ENCODE assay signal across 25 cellular contexts in genomic region chr2:172402184-172402583, GRCh38. TPM values are rescaled to one million over a fixed set of nuclear protein-coding genes. Genes with fewer than 3 reads are reported as not detected.
A peak's percentile ranks its signal among the peaks of the same experiment; 100 is the strongest.
DNase-seq lines count a peak whose midpoint lies in the region; ATAC-seq, FAIRE-seq and TF ChIP-seq lines count a peak whose summit lies in the region.
"Had no signal": no experiment of that assay in that cellular context is flagged by ENCODE, and none has a peak within 500 bp of the region (broad histone marks: within the 10 kb centered on the region; RNA-seq: fewer than 3 reads in every experiment).

No MANE protein-coding gene starts in this region.

- H4K20me1 ChIP-seq in H1 (replicated peaks in 1 of 2; ENCODE audit: control insufficient read depth in 1 of 2, insufficient read depth in 2 of 2, low read length in 2 of 2) (no peaks in the 10 kb centered on the region), hepatocyte (ENCODE audit: insufficient read depth, poor library complexity, severe bottlenecking) (no peaks in the 10 kb centered on the region)

- H3K27me3 Mint-ChIP-seq in T-helper 17 cell, result peaks cover 23% of the 10 kb centered on the region

- CTCF ChIA-PET in H1 (lab: Charles Lee; ENCODE audit: partially characterized antibody), result no interaction called here

- peaks cover 42% of the 10 kb centered on the region for H3K4me1 ChIP-seq in left ventricle myocardium inferior
- H3K4me1 ChIP-seq in H1 (replicated peaks in 1 of 4; ENCODE audit: control insufficient read depth in 3 of 4, insufficient read depth in 4 of 4, low read length in 3 of 4), result no peaks in the 10 kb centered on the region
- peaks cover 0 to 13% of the 10 kb centered on the region in 2 donors for H3K4me1 ChIP-seq in gastrocnemius medialis
- peaks cover 5 to 57% (median 7%) of the 10 kb centered on the region in 3 donors for H3K4me1 ChIP-seq in esophagus squamous epithelium
- no peaks in the 10 kb centered on the region for H3K4me1 ChIP-seq in hepatocyte (ENCODE audit: insufficient read depth)
- H3K4me1 ChIP-seq: A549, BE2C, Caco-2 had no signal

- H4K5ac ChIP-seq in H1 (ENCODE audit: insufficient read length, low read depth, low read length), result no peak overlapping the region

- H2BK20ac ChIP-seq in H1 (ENCODE audit: low read length), result no peak overlapping the region

- TF ChIP-seq RAD21 in H1 (IDR thresholded peaks at IDR 0.05 in 1 of 2, conservative IDR thresholded peaks at IDR 0.05 in 1 of 2; ENCODE audit: low read depth in 2 of 2, low read length in 2 of 2), result no peak

- H3K27ac Mint-ChIP-seq in T-helper 17 cell, result peak overlapping the region; percentile 51
- H3K27ac Mint-ChIP-seq: CD8-positive, alpha-beta T cell had no signal

- no peak overlapping the region for H4K8ac ChIP-seq in H1 (ENCODE audit: extremely low read depth, insufficient read depth, low read length)

- no peak overlapping the region; a peak in 1 of 7 replicates for H3K9ac ChIP-seq in H1 (replicated peaks in 1 of 4; ENCODE audit: extremely low read depth in 1 of 4, low read depth in 3 of 4, low read length in 3 of 4)

- H3K79me1 ChIP-seq in H1 (ENCODE audit: low read depth, low read length), result no peaks in the 10 kb centered on the region

- H3K23me2 ChIP-seq in H1 (ENCODE audit: low read depth, low read length), result no peaks in the 10 kb centered on the region

- TF ChIP-seq POLR2A in H1 (IDR thresholded peaks at IDR 0.05; ENCODE audit: control extremely low read depth in 1 of 2, low read depth in 2 of 2, low read length in 2 of 2) (no peak), gastrocnemius medialis (IDR thresholded peaks at IDR 0.05) (no peak), esophagus squamous epithelium (IDR thresholded peaks at IDR 0.05) (no peak)

- H3K9me2 ChIP-seq in hepatocyte (replicated peaks; ENCODE audit: insufficient read depth), result no peaks in the 10 kb centered on the region

- no peaks in the 10 kb centered on the region for H3K36me3 Mint-ChIP-seq in T-helper 17 cell (ENCODE audit: low read depth)
- H3K36me3 Mint-ChIP-seq: CD4-positive, CD25-positive, alpha-beta regulatory T cell; CD8-positive, alpha-beta T cell had no signal

- no peak for TF ChIP-seq CTCF in left ventricle myocardium inferior (IDR thresholded peaks at IDR 0.05; ENCODE audit: borderline replicate concordance)
- no peak for TF ChIP-seq CTCF in H1 (IDR thresholded peaks at IDR 0.05; ENCODE audit: control extremely low read depth in 1 of 3, insufficient read depth in 1 of 3, low read depth in 1 of 3, low read length in 3 of 3)
- TF ChIP-seq CTCF in gastrocnemius medialis (IDR thresholded peaks at IDR 0.05 in 4 of 5, conservative IDR thresholded peaks at IDR 0.05 in 1 of 5), result no peak
- no peak for TF ChIP-seq CTCF in esophagus squamous epithelium (IDR thresholded peaks at IDR 0.05)
- TF ChIP-seq CTCF in hepatocyte (IDR thresholded peaks at IDR 0.05; ENCODE audit: poor library complexity), result no peak

- H3K4me3 ChIP-seq in left ventricle myocardium inferior (no peak overlapping the region), H1 (ENCODE audit: extremely low read depth in 1 of 4, insufficient read depth in 2 of 4, low read depth in 3 of 4, low read length in 4 of 4) (no peak overlapping the region), gastrocnemius medialis (no peak overlapping the region), esophagus squamous epithelium (no peak overlapping the region), hepatocyte (no peak overlapping the region)
- H3K4me3 ChIP-seq: A549 had no signal

- 0 out of 2 replicates have a peak overlapping the region, but pooled peaks have one; percentile 55 for H2BK12ac ChIP-seq in H1 (ENCODE audit: low read depth, low read length)

- H3K18ac ChIP-seq in H1 (ENCODE audit: extremely low read depth, low read length), result 0 out of 2 replicates have a peak overlapping the region, but pooled peaks have one; percentile 33

- H3K4me3 Mint-ChIP-seq in T-helper 17 cell, result no peak overlapping the region
- H3K4me3 Mint-ChIP-seq: CD4-positive, CD25-positive, alpha-beta regulatory T cell; CD8-positive, alpha-beta T cell had no signal

- no peak overlapping the region for H3K56ac ChIP-seq in H1 (replicated peaks; ENCODE audit: insufficient read length, low read depth, low read length)

- intact Hi-C loops in left ventricle myocardium inferior (cut with micrococcal nuclease) (no loop called here), left cardiac atrium (cut with DNase I) (no loop called here), gastrocnemius medialis (cut with DNase I; ENCODE audit: low total_unique reads) (no loop called here), esophagus squamous epithelium (cut with DNase I) (no loop called here)

- H3K79me2 ChIP-seq in H1 (ENCODE audit: control insufficient read depth in 1 of 2, insufficient read depth in 2 of 2, low read length in 2 of 2), result no peaks in the 10 kb centered on the region
- H3K79me2 ChIP-seq in hepatocyte, result no peaks in the 10 kb centered on the region

- peaks cover 2% of the 10 kb centered on the region for H3K4me1 Mint-ChIP-seq in T-helper 17 cell
- H3K4me1 Mint-ChIP-seq: CD4-positive, CD25-positive, alpha-beta regulatory T cell had no signal

- H3K27me3 ChIP-seq in left ventricle myocardium inferior (ENCODE audit: low read depth), result no peaks in the 10 kb centered on the region
- H3K27me3 ChIP-seq in H1 (replicated peaks in 1 of 4; ENCODE audit: control insufficient read depth in 3 of 4, extremely low read depth in 1 of 4, insufficient read depth in 3 of 4, low read length in 3 of 4), result no peaks in the 10 kb centered on the region
- H3K27me3 ChIP-seq in gastrocnemius medialis, result no peaks in the 10 kb centered on the region
- H3K27me3 ChIP-seq in esophagus squamous epithelium, result no peaks in the 10 kb centered on the region
- no peaks in the 10 kb centered on the region for H3K27me3 ChIP-seq in hepatocyte
- H3K27me3 ChIP-seq: BE2C had no signal

- no peak for TF ChIP-seq EP300 in H1 (IDR thresholded peaks at IDR 0.05; ENCODE audit: borderline replicate concordance in 1 of 2, low read depth in 2 of 2, low read length in 2 of 2)

- ATAC-seq in left cardiac atrium, result no peak
- no peak for ATAC-seq in T-helper 17 cell
- no peak for ATAC-seq in gastrocnemius medialis
- no peak for ATAC-seq in GM18858 (IDR thresholded peaks at IDR 0.05; ENCODE audit: unreplicated experiment)
- ATAC-seq: A549; CD8-positive, alpha-beta T cell had no signal

- H2BK120ac ChIP-seq in H1 (replicated peaks; ENCODE audit: low read depth, low read length), result no peak overlapping the region

- H3K27ac ChIP-seq in left ventricle myocardium inferior (replicated peaks) (peak overlapping the region; percentile 75), H1 (ENCODE audit: low read depth, low read length) (no peak overlapping the region), gastrocnemius medialis (peak overlapping the region in 3 of 4 donors; percentile 0 to 47 (median 1)), esophagus squamous epithelium (no peak overlapping the region), hepatocyte (no peak overlapping the region)
- H3K27ac ChIP-seq: A549, C4-2B had no signal

- in situ Hi-C loops in gastrocnemius medialis (cut with MboI; ENCODE audit: low sequenced_read_pairs in 4 of 4), result no loop called here

- DNase-seq in left ventricle myocardium inferior, result no peak
- DNase-seq in left cardiac atrium, result no peak
- DNase-seq in T-helper 17 cell, result no peak
- no peak for DNase-seq in H1 (ENCODE audit: low read depth in 1 of 2, low spot score in 2 of 2)
- no peak for DNase-seq in gastrocnemius medialis
- DNase-seq in esophagus squamous epithelium (lab: John Stamatoyannopoulos, UW), result no peak
- no peak for DNase-seq in hepatocyte (ENCODE audit: low spot score)
- DNase-seq: 8988T; ACHN; AML-193; BE2C; Caco-2; CD4-positive, CD25-positive, alpha-beta regulatory T cell; CD8-positive, alpha-beta T cell; DMS153; DMS79 treated with DMSO at 0.1 percent for 48 hours; GF-D8; GOT3; H7; HCEC 1CT had no signal

- FAIRE-seq in H1 (lab: Jason Lieb, UNC), result no peak
- FAIRE-seq: A549, GM12892, GM19239 had no signal

- 95% methylated on average over 1 of the region's 1 CpG; no CpG with 5 or more reads in 1 of the 2 experiments for WGBS in H1 (ENCODE audit: extremely low coverage in 1 of 2, insufficient coverage in 1 of 2, insufficient read length in 1 of 2, insufficient replicate concordance in 2 of 2, low coverage in 1 of 2, low lambda C conversion rate in 2 of 2, missing lambda C conversion rate in 1 of 2), 2 experiments
- WGBS in esophagus squamous epithelium, 2 donors, result 71 to 87% methylated on average over 1 of the region's 1 CpG
- WGBS in hepatocyte (ENCODE audit: low lambda C conversion rate, missing lambda C conversion rate), result 83% methylated on average over 1 of the region's 1 CpG

- H3K4me2 ChIP-seq in H1 (ENCODE audit: insufficient read depth in 1 of 2, low read depth in 2 of 2, low read length in 2 of 2) (no peak overlapping the region), hepatocyte (no peak overlapping the region)
- H3K4me2 ChIP-seq: A549 had no signal

- H2AFZ ChIP-seq in H1 (ENCODE audit: low read length) (no peak overlapping the region), hepatocyte (no peak overlapping the region)

- H3K9me3 ChIP-seq in left ventricle myocardium inferior (replicated peaks) (no peaks in the 10 kb centered on the region), T-helper 17 cell (ENCODE audit: control insufficient read depth, low read length, poor library complexity, severe bottlenecking) (no peaks in the 10 kb centered on the region), H1 (ENCODE audit: insufficient read depth in 2 of 2, low read depth in 1 of 2, low read length in 1 of 2) (no peaks in the 10 kb centered on the region), gastrocnemius medialis (no peaks in the 10 kb centered on the region), esophagus squamous epithelium (no peaks in the 10 kb centered on the region), hepatocyte (ENCODE audit: low read depth) (no peaks in the 10 kb centered on the region)
- H3K9me3 ChIP-seq: A549, BE2C, Caco-2 had no signal

- H3K14ac ChIP-seq in H1 (ENCODE audit: insufficient read length), result no peak overlapping the region

- no peak overlapping the region for H4K91ac ChIP-seq in H1 (replicated peaks; ENCODE audit: insufficient read length, low read length)

- H2BK5ac ChIP-seq in H1 (ENCODE audit: low read depth, low read length), result no peak overlapping the region

- H2BK15ac ChIP-seq in H1 (ENCODE audit: low read length), result no peak overlapping the region

- no peak overlapping the region for H2AK5ac ChIP-seq in H1 (ENCODE audit: low read depth, low read length)

- no peak overlapping the region for H3K4ac ChIP-seq in H1 (replicated peaks; ENCODE audit: insufficient read length, low read depth, low read length)

- no peak overlapping the region for H3K23ac ChIP-seq in H1 (ENCODE audit: insufficient read length)

- POLR2A ChIA-PET in H1 (lab: Charles Lee; ENCODE audit: partially characterized antibody), result interaction anchor here (1.3 kb wide), 1 partner anchor 26 kb away, joined by 4 read pairs; the partner anchor contains the start of gene ITGA6

- H3K36me3 ChIP-seq in left ventricle myocardium inferior (no peaks in the 10 kb centered on the region), H1 (ENCODE audit: control insufficient read depth in 2 of 4, insufficient read depth in 4 of 4, low read length in 3 of 4) (no peaks in the 10 kb centered on the region), gastrocnemius medialis (no peaks in the 10 kb centered on the region), esophagus squamous epithelium (no peaks in the 10 kb centered on the region), hepatocyte (replicated peaks; ENCODE audit: insufficient read depth, low read depth) (no peaks in the 10 kb centered on the region)
- H3K36me3 ChIP-seq: BE2C had no signal

RNA-seq across cellular contexts. Expression of gene ITGA6, which starts 25.2 kb away (rescaled TPM):
- 42.0 TPM for total RNA-seq in left ventricle myocardium inferior
- 10 to 100 TPM; 47.0 to 53.3 TPM for total RNA-seq in left cardiac atrium
- 10 to 100 TPM; 61.7 to 79.5 TPM for total RNA-seq in T-helper 17 cell
- 117 and 118 TPM in 2 replicates for total RNA-seq in H1 (2021; fragmentation: NEBNext Ultra II Directional; extraction: Animal tissue kit (Norgen Biotek cat#: 25700))
- 24.9 and 26.9 TPM in 2 replicates for polyA plus RNA-seq in H1 (2011; rRNA removed)
- 34.1 TPM for polyA plus RNA-seq in H1 (2011; cell fraction: cytosol; rRNA removed)
- 30.9 TPM for polyA plus RNA-seq in H1 (2011; cell fraction: nucleus; rRNA removed)
- polyA plus RNA-seq in H1 (2012, experiment 1 of 2), result 53.9 to 99.9 TPM (median 67.7 TPM) in 4 replicates
- polyA plus RNA-seq in H1 (2012, experiment 2 of 2), result 4.2 TPM
- polyA plus RNA-seq in H1 (2013, experiment 1 of 2), result 135 TPM
- polyA plus RNA-seq in H1 (2013, experiment 2 of 2), result 126 TPM
- 45.7 and 66.1 TPM in 2 replicates for polyA minus RNA-seq in H1 (2011; rRNA and poly(A)+ RNA removed)
- 53.7 TPM for polyA minus RNA-seq in H1 (2011; cell fraction: cytosol; rRNA and poly(A)+ RNA removed)
- polyA minus RNA-seq in H1 (2011; cell fraction: nucleus; rRNA and poly(A)+ RNA removed), result 88.2 TPM
- 10 to 100 TPM; 22.5 to 40.6 (median 29.2) TPM for total RNA-seq in gastrocnemius medialis
- 100 to 1,000 TPM in 2 of 4 donors, 10 to 100 TPM in 2; 60.0 to 164 (median 105) TPM for total RNA-seq in esophagus squamous epithelium
- total RNA-seq in hepatocyte, result 51.4 and 64.8 TPM in 2 replicates
- polyA plus RNA-seq in hepatocyte, result 16.7 and 19.0 TPM in 2 replicates

Comparison
In these comparisons a context has a peak if more than half of its experiments do, and no peak if none do; other contexts are left out.
1. H3K27ac ChIP-seq: peak in left ventricle myocardium inferior (single experiment) and gastrocnemius medialis (3 of 4); none in H1 (single experiment), esophagus squamous epithelium (0 of 4) and hepatocyte (single experiment).